In genomic region chr19:55474269-55475265, GRCh38 we compare ENCODE assay signal across 15 cellular contexts. TPM values are rescaled to one million over a fixed set of nuclear protein-coding genes. Genes with fewer than 3 reads are reported as not detected.
DNase-seq lines count a peak whose midpoint lies in the region; ATAC-seq, FAIRE-seq and TF ChIP-seq lines count a peak whose summit lies in the region.
"Had no signal": no experiment of that assay in that cellular context is flagged by ENCODE, and none has a peak within 500 bp of the region (broad histone marks: within the 10 kb centered on the region; RNA-seq: fewer than 3 reads in every experiment).

No MANE protein-coding gene starts in this region.

- no peak for ATAC-seq in GM21367 (IDR thresholded peaks at IDR 0.05; ENCODE audit: unreplicated experiment)
- ATAC-seq: natural killer cell had no signal

- H2BK5ac ChIP-seq in H1 (ENCODE audit: low read depth, low read length), result peak overlapping the region; percentile 66; the same call in 1 of the 2 replicates

- peak overlapping the region; percentile 59 for H4K91ac ChIP-seq in H1 (replicated peaks; ENCODE audit: insufficient read length, low read length)

- H2BK20ac ChIP-seq in H1 (ENCODE audit: low read length), result peak overlapping the region; percentile 93; the same call in 1 of the 2 replicates

- H3F3A ChIP-seq in DOHH2 (ENCODE audit: control insufficient read depth, insufficient read depth), result no peaks in the 10 kb centered on the region

- H3K27me3 ChIP-seq in DOHH2 (ENCODE audit: control insufficient read depth, low read length), result no peaks in the 10 kb centered on the region
- H3K27me3 ChIP-seq in NT2/D1 (ENCODE audit: insufficient read depth, insufficient read length), result peaks cover 4% of the 10 kb centered on the region
- H3K27me3 ChIP-seq in H1 (replicated peaks in 1 of 4; ENCODE audit: control insufficient read depth in 3 of 4, extremely low read depth in 1 of 4, insufficient read depth in 3 of 4, low read length in 3 of 4), result no peaks in the 10 kb centered on the region; a peak in 2 of 7 replicates
- H3K27me3 ChIP-seq in osteoblast (ENCODE audit: insufficient read depth, low read length), result no peaks in the 10 kb centered on the region
- H3K27me3 ChIP-seq: dorsolateral prefrontal cortex had no signal

- H3K9me2 ChIP-seq in DOHH2 (replicated peaks; ENCODE audit: control insufficient read depth, low read length), result no peaks in the 10 kb centered on the region

- H3K4me3 ChIP-seq in DOHH2 (ENCODE audit: low read length) (0 out of 2 replicates have a peak overlapping the region, but pooled peaks have one; percentile 86), NT2/D1 (ENCODE audit: insufficient read length, low read depth) (no peak overlapping the region), H1 (ENCODE audit: extremely low read depth in 1 of 4, insufficient read depth in 2 of 4, low read depth in 3 of 4, low read length in 4 of 4) (no peak overlapping the region), osteoblast (ENCODE audit: insufficient read depth, low read length) (no peak overlapping the region)

- TF ChIP-seq RAD21 in H1 (IDR thresholded peaks at IDR 0.05 in 1 of 2, conservative IDR thresholded peaks at IDR 0.05 in 1 of 2; ENCODE audit: low read depth in 2 of 2, low read length in 2 of 2), result no peak

- H2BK12ac ChIP-seq in H1 (ENCODE audit: low read depth, low read length), result peak overlapping the region; percentile 95; the same call in 1 of the 2 replicates

- no peak for DNase-seq in NT2/D1 (ENCODE audit: low read depth, low spot score)
- DNase-seq in H1 (ENCODE audit: low read depth in 1 of 2, low spot score in 2 of 2), result no peak
- DNase-seq in osteoblast (ENCODE audit: insufficient read length, low spot score, missing footprints), result no peak
- DNase-seq in D721Med (ENCODE audit: insufficient read length, low spot score), result no peak
- DNase-seq in DMS 273 treated with DMSO at 0.1 percent for 48 hours (lab: John Stamatoyannopoulos, UW), result no peak
- no peak for DNase-seq in DMS79 treated with DMSO at 0.1 percent for 48 hours (lab: John Stamatoyannopoulos, UW)
- DNase-seq: DMS79, dorsolateral prefrontal cortex, GOT3, hypothalamus, natural killer cell, NCI-H1092 treated with DMSO at 0.1 percent for 48 hours had no signal

- peak overlapping the region; percentile 99 for H2AK5ac ChIP-seq in H1 (ENCODE audit: low read depth, low read length)

- H2BK120ac ChIP-seq in H1 (replicated peaks; ENCODE audit: low read depth, low read length), result peak overlapping the region; percentile 51

- H3K9me3 ChIP-seq in DOHH2 (ENCODE audit: control insufficient read depth, insufficient read depth, low read length) (no peaks in the 10 kb centered on the region), NT2/D1 (ENCODE audit: insufficient read depth, low read length) (no peaks in the 10 kb centered on the region), H1 (ENCODE audit: insufficient read depth in 2 of 2, low read depth in 1 of 2, low read length in 1 of 2) (no peaks in the 10 kb centered on the region), osteoblast (ENCODE audit: low read depth, low read length) (no peaks in the 10 kb centered on the region)

- no peak overlapping the region for H3K56ac ChIP-seq in H1 (replicated peaks; ENCODE audit: insufficient read length, low read depth, low read length)

- no peak overlapping the region for H3K23ac ChIP-seq in H1 (ENCODE audit: insufficient read length)

- H2AFZ ChIP-seq in H1 (ENCODE audit: low read length) (no peak overlapping the region), osteoblast (ENCODE audit: low read length) (peak overlapping the region; percentile 37)

- peaks cover 3% of the 10 kb centered on the region for H3K23me2 ChIP-seq in H1 (ENCODE audit: low read depth, low read length)

- H3K4me2 ChIP-seq in DOHH2 (ENCODE audit: low read length) (peak overlapping the region; percentile 85; the same call in 1 of the 2 replicates), H1 (ENCODE audit: insufficient read depth in 1 of 2, low read depth in 2 of 2, low read length in 2 of 2) (0 out of 4 replicates have a peak overlapping the region, but pooled peaks have one; percentile 6 to 37), osteoblast (ENCODE audit: insufficient read depth, low read length) (no peak overlapping the region)

- peaks cover 11% of the 10 kb centered on the region for H3K79me1 ChIP-seq in H1 (ENCODE audit: low read depth, low read length)

- no peak for TF ChIP-seq EP300 in H1 (IDR thresholded peaks at IDR 0.05; ENCODE audit: borderline replicate concordance in 1 of 2, low read depth in 2 of 2, low read length in 2 of 2)

- POLR2A ChIA-PET in H1 (lab: Charles Lee; ENCODE audit: partially characterized antibody), result interaction anchor here (1.0 to 7.6 kb wide), 6 partner anchors 8 to 125 kb away, joined by 3 to 57 read pairs (median 4); partner anchors contain the start of genes FIZ1, NAT14, SSC5D and ZNF524

- no peak for TF ChIP-seq POLR2A in H1 (IDR thresholded peaks at IDR 0.05; ENCODE audit: control extremely low read depth in 1 of 2, low read depth in 2 of 2, low read length in 2 of 2)

- FAIRE-seq in H1 (lab: Jason Lieb, UNC), result no peak
- no peak for FAIRE-seq in D721Med (lab: Jason Lieb, UNC)

- peak overlapping the region; percentile 98; the same call in 1 of the 2 replicates for H2BK15ac ChIP-seq in H1 (ENCODE audit: low read length)

- peak overlapping the region; percentile 60 for H4K5ac ChIP-seq in H1 (ENCODE audit: insufficient read length, low read depth, low read length)

- CTCF ChIA-PET in H1 (lab: Charles Lee; ENCODE audit: partially characterized antibody), result interaction anchor here (1.1 to 2.1 kb wide), 3 partner anchors 9 to 29 kb away, joined by 5 to 7 read pairs (median 5); no protein-coding TSS in a partner anchor

- peaks cover 24% of the 10 kb centered on the region for H3K4me1 ChIP-seq in DOHH2 (ENCODE audit: control insufficient read depth, low read length)
- H3K4me1 ChIP-seq in NT2/D1 (ENCODE audit: insufficient read depth, insufficient read length), result peaks cover 17% of the 10 kb centered on the region
- peaks cover 0 to 16% (median 6%) of the 10 kb centered on the region in 4 experiments; a peak in 5 of 7 replicates for H3K4me1 ChIP-seq in H1 (replicated peaks in 1 of 4; ENCODE audit: control insufficient read depth in 3 of 4, insufficient read depth in 4 of 4, low read length in 3 of 4)
- H3K4me1 ChIP-seq in osteoblast (ENCODE audit: insufficient read depth, low read length), result peaks cover 32% of the 10 kb centered on the region

- no peak overlapping the region; the same call in 1 of the 2 replicates for H4K8ac ChIP-seq in H1 (ENCODE audit: extremely low read depth, insufficient read depth, low read length)

- WGBS in H1 (ENCODE audit: extremely low coverage in 1 of 2, insufficient coverage in 1 of 2, insufficient read length in 1 of 2, insufficient replicate concordance in 2 of 2, low coverage in 1 of 2, low lambda C conversion rate in 2 of 2, missing lambda C conversion rate in 1 of 2), 2 experiments, result 89% methylated on average over 19 of the region's 19 CpGs; no CpG with 5 or more reads in 1 of the 2 experiments

- no peaks in the 10 kb centered on the region for H3K36me3 ChIP-seq in DOHH2 (ENCODE audit: control insufficient read depth, low read length)
- H3K36me3 ChIP-seq in NT2/D1 (ENCODE audit: insufficient read depth, insufficient read length, low read length), result no peaks in the 10 kb centered on the region
- H3K36me3 ChIP-seq in H1 (ENCODE audit: control insufficient read depth in 2 of 4, insufficient read depth in 4 of 4, low read length in 3 of 4), result no peaks in the 10 kb centered on the region
- no peaks in the 10 kb centered on the region for H3K36me3 ChIP-seq in osteoblast (ENCODE audit: insufficient read depth, low read length)

- H3K79me2 ChIP-seq in DOHH2 (ENCODE audit: control insufficient read depth, low read length) (peaks cover 22% of the 10 kb centered on the region), H1 (ENCODE audit: control insufficient read depth in 1 of 2, insufficient read depth in 2 of 2, low read length in 2 of 2) (peaks cover 0 to 16% of the 10 kb centered on the region in 2 experiments; a peak in 2 of 4 replicates), osteoblast (ENCODE audit: insufficient read depth, low read length) (peaks cover 20% of the 10 kb centered on the region)

- no peak overlapping the region for H3K27ac ChIP-seq in DOHH2 (ENCODE audit: low read depth, low read length)
- H3K27ac ChIP-seq in H1 (ENCODE audit: low read depth, low read length), result no peak overlapping the region; the same call in 1 of the 2 replicates
- H3K27ac ChIP-seq in osteoblast (ENCODE audit: low read depth, low read length), result peak overlapping the region; percentile 85

- no peaks in the 10 kb centered on the region for H4K20me1 ChIP-seq in DOHH2 (ENCODE audit: control insufficient read depth, insufficient read depth, low read depth, low read length)
- no peaks in the 10 kb centered on the region for H4K20me1 ChIP-seq in H1 (replicated peaks in 1 of 2; ENCODE audit: control insufficient read depth in 1 of 2, insufficient read depth in 2 of 2, low read length in 2 of 2)
- H4K20me1 ChIP-seq in osteoblast (ENCODE audit: insufficient read depth, low read length), result no peaks in the 10 kb centered on the region

- no peak overlapping the region for H3K14ac ChIP-seq in H1 (ENCODE audit: insufficient read length)

- TF ChIP-seq CTCF in DOHH2 (IDR thresholded peaks at IDR 0.05; ENCODE audit: low read depth, low read length, poor library complexity, severe bottlenecking), result no peak
- TF ChIP-seq CTCF in H1 (IDR thresholded peaks at IDR 0.05; ENCODE audit: control extremely low read depth in 1 of 3, insufficient read depth in 1 of 3, low read depth in 1 of 3, low read length in 3 of 3), result no peak
- no peak for TF ChIP-seq CTCF in osteoblast (IDR thresholded peaks at IDR 0.05; ENCODE audit: extremely low read depth, low read depth, low read length)
- no peak for TF ChIP-seq CTCF in D721Med (IDR thresholded peaks at IDR 0.05; ENCODE audit: insufficient read depth, missing control alignments)

- H3K9ac ChIP-seq in NT2/D1 (ENCODE audit: insufficient read length, low read depth) (peak overlapping the region; percentile 15), H1 (replicated peaks in 1 of 4; ENCODE audit: extremely low read depth in 1 of 4, low read depth in 3 of 4, low read length in 3 of 4) (no peak overlapping the region)

- H3K18ac ChIP-seq in H1 (ENCODE audit: extremely low read depth, low read length), result no peak overlapping the region

- no peak overlapping the region for H3K4ac ChIP-seq in H1 (replicated peaks; ENCODE audit: insufficient read length, low read depth, low read length)

RNA-seq across cellular contexts. Expression of gene ZNF628, which starts 1.9 kb away (rescaled TPM):
- 10.8 and 12.9 TPM in 2 replicates for total RNA-seq in H1 (2021; fragmentation: NEBNext Ultra II Directional; extraction: Animal tissue kit (Norgen Biotek cat#: 25700))
- polyA plus RNA-seq in H1 (2011; rRNA removed), result 1.7 and 4.5 TPM in 2 replicates
- 1.4 TPM for polyA plus RNA-seq in H1 (2011; cell fraction: cytosol; rRNA removed)
- 4.4 TPM for polyA plus RNA-seq in H1 (2011; cell fraction: nucleus; rRNA removed)
- 3.2 to 7.6 TPM (median 6.6 TPM) in 4 replicates for polyA plus RNA-seq in H1 (2012, experiment 1 of 2)
- 4.7 TPM for polyA plus RNA-seq in H1 (2012, experiment 2 of 2)
- 6.7 TPM for polyA plus RNA-seq in H1 (2013, experiment 1 of 2)
- polyA plus RNA-seq in H1 (2013, experiment 2 of 2), result 7.0 TPM
- polyA minus RNA-seq in H1 (2011; rRNA and poly(A)+ RNA removed), result 0.61 and 0.82 TPM in 2 replicates
- 8.8 TPM for polyA minus RNA-seq in H1 (2011; cell fraction: cytosol; rRNA and poly(A)+ RNA removed)
- polyA minus RNA-seq in H1 (2011; cell fraction: nucleus; rRNA and poly(A)+ RNA removed), result 7.2 TPM
- total RNA-seq in osteoblast, result 1.5 and 2.9 TPM in 2 replicates

RNA-seq across cellular contexts. Expression of gene C19orf85, which starts 10.0 kb away (rescaled TPM):
- total RNA-seq in H1 (2021; fragmentation: NEBNext Ultra II Directional; extraction: Animal tissue kit (Norgen Biotek cat#: 25700)), result 3.2 and 3.6 TPM in 2 replicates
- 2.2 and 3.3 TPM in 2 replicates for polyA plus RNA-seq in H1 (2011; rRNA removed)
- polyA plus RNA-seq in H1 (2011; cell fraction: cytosol; rRNA removed), result 1.5 TPM
- polyA plus RNA-seq in H1 (2011; cell fraction: nucleus; rRNA removed), result 3.0 TPM
- polyA plus RNA-seq in H1 (2012, experiment 1 of 2), result 1.6 to 3.1 TPM (median 2.6 TPM) in 4 replicates
- polyA plus RNA-seq in H1 (2012, experiment 2 of 2), result 2.9 TPM
- 9.1 TPM for polyA plus RNA-seq in H1 (2013, experiment 1 of 2)
- polyA plus RNA-seq in H1 (2013, experiment 2 of 2), result 8.6 TPM
- polyA minus RNA-seq in H1 (2011; rRNA and poly(A)+ RNA removed), result 0.41 and 0.49 TPM in 2 replicates
- not detected for polyA minus RNA-seq in H1 (2011; cell fraction: cytosol; rRNA and poly(A)+ RNA removed)
- 2.1 TPM for polyA minus RNA-seq in H1 (2011; cell fraction: nucleus; rRNA and poly(A)+ RNA removed)
- not detected in 2 replicates for total RNA-seq in osteoblast
- total RNA-seq: natural killer cell, temporal lobe had no signal

RNA-seq across cellular contexts. Expression of gene NAT14, which starts 10.4 kb away (rescaled TPM):
- 69.1 and 71.2 TPM in 2 replicates for total RNA-seq in H1 (2021; fragmentation: NEBNext Ultra II Directional; extraction: Animal tissue kit (Norgen Biotek cat#: 25700))
- 47.1 and 79.5 TPM in 2 replicates for polyA plus RNA-seq in H1 (2011; rRNA removed)
- 51.3 TPM for polyA plus RNA-seq in H1 (2011; cell fraction: cytosol; rRNA removed)
- polyA plus RNA-seq in H1 (2011; cell fraction: nucleus; rRNA removed), result 132 TPM
- polyA plus RNA-seq in H1 (2012, experiment 1 of 2), result 61.3 to 71.3 TPM (median 67.2 TPM) in 4 replicates
- polyA plus RNA-seq in H1 (2012, experiment 2 of 2), result 81.6 TPM
- 91.7 TPM for polyA plus RNA-seq in H1 (2013, experiment 1 of 2)
- 105 TPM for polyA plus RNA-seq in H1 (2013, experiment 2 of 2)
- 7.1 and 10.9 TPM in 2 replicates for polyA minus RNA-seq in H1 (2011; rRNA and poly(A)+ RNA removed)
- polyA minus RNA-seq in H1 (2011; cell fraction: cytosol; rRNA and poly(A)+ RNA removed), result 14.2 TPM
- polyA minus RNA-seq in H1 (2011; cell fraction: nucleus; rRNA and poly(A)+ RNA removed), result 14.5 TPM
- total RNA-seq in osteoblast, result 8.3 and 11.2 TPM in 2 replicates

RNA-seq across cellular contexts. Expression of gene ISOC2, which starts 13.1 kb away (rescaled TPM):
- total RNA-seq in H1 (2021; fragmentation: NEBNext Ultra II Directional; extraction: Animal tissue kit (Norgen Biotek cat#: 25700)), result 96.9 and 106 TPM in 2 replicates
- 152 and 195 TPM in 2 replicates for polyA plus RNA-seq in H1 (2011; rRNA removed)
- 149 TPM for polyA plus RNA-seq in H1 (2011; cell fraction: cytosol; rRNA removed)
- 148 TPM for polyA plus RNA-seq in H1 (2011; cell fraction: nucleus; rRNA removed)
- polyA plus RNA-seq in H1 (2012, experiment 1 of 2), result 52.8 to 109 TPM (median 103 TPM) in 4 replicates
- 112 TPM for polyA plus RNA-seq in H1 (2012, experiment 2 of 2)
- polyA plus RNA-seq in H1 (2013, experiment 1 of 2), result 63.1 TPM
- polyA plus RNA-seq in H1 (2013, experiment 2 of 2), result 61.5 TPM
- polyA minus RNA-seq in H1 (2011; rRNA and poly(A)+ RNA removed), result 22.8 and 24.5 TPM in 2 replicates
- 51.8 TPM for polyA minus RNA-seq in H1 (2011; cell fraction: cytosol; rRNA and poly(A)+ RNA removed)
- polyA minus RNA-seq in H1 (2011; cell fraction: nucleus; rRNA and poly(A)+ RNA removed), result 69.9 TPM
- total RNA-seq in osteoblast, result 55.4 and 65.1 TPM in 2 replicates

RNA-seq across cellular contexts. Expression of gene SSC5D, which starts 13.7 kb away (rescaled TPM):
- 1.7 and 2.3 TPM in 2 replicates for total RNA-seq in H1 (2021; fragmentation: NEBNext Ultra II Directional; extraction: Animal tissue kit (Norgen Biotek cat#: 25700))
- polyA plus RNA-seq in H1 (2011; rRNA removed), result 0.39 and 0.72 TPM in 2 replicates
- 0.45 TPM for polyA plus RNA-seq in H1 (2011; cell fraction: cytosol; rRNA removed)
- 4.1 TPM for polyA plus RNA-seq in H1 (2011; cell fraction: nucleus; rRNA removed)
- polyA plus RNA-seq in H1 (2012, experiment 1 of 2), result 1.2 to 2.6 TPM (median 1.7 TPM) in 4 replicates
- polyA plus RNA-seq in H1 (2012, experiment 2 of 2), result 0.63 TPM
- 0.73 TPM for polyA plus RNA-seq in H1 (2013, experiment 1 of 2)
- polyA plus RNA-seq in H1 (2013, experiment 2 of 2), result 1.1 TPM
- polyA minus RNA-seq in H1 (2011; rRNA and poly(A)+ RNA removed), result 0.29 and 0.54 TPM in 2 replicates
- polyA minus RNA-seq in H1 (2011; cell fraction: cytosol; rRNA and poly(A)+ RNA removed), result 1.0 TPM
- 2.8 TPM for polyA minus RNA-seq in H1 (2011; cell fraction: nucleus; rRNA and poly(A)+ RNA removed)
- 22.7 and 77.4 TPM in 2 replicates for total RNA-seq in osteoblast
